In the genomic region with DNA sequence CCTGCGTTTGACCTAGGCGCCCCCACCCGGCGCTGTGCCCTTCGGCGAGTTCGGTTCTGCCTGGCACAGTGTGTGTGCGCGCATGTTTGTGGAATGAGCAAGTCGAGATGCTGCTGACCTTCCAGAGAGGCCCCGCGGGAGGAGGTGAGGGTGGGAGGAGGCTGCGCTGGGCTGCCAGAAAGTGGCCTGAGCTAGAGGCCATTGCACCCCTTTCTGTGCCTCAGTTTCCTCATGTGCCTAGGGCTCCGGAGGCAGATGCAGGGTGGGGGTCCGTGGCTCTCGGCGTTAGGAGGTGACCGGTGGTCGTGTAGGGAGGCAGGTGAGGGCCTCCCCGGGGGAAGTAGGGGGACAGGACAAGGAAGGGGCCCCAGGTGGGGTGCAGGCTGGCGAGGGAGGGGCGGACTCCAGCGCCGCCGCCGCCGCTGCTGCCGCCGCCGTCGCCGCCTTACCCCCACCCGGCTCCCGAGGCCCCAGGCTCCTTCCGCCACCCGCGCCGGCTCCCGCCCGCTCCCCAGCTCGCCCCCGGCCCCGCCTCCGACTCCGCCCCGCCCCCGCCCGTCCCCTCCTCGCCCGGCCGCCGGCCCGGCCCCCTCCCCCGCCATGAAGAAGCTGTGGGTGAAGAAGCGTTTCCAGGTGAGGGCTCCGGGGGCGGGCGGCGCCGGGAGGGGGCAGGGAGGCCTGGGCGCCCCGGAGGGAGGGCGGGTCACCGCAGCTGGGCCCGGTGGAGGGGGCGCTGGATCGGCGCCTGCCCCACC, we compare ENCODE assay signal across 8 cellular contexts. TPM values are rescaled to one million over a fixed set of nuclear protein-coding genes. Genes with fewer than 3 reads are reported as not detected.
DNase-seq lines count a peak whose midpoint lies in the region; ATAC-seq and TF ChIP-seq lines count a peak whose summit lies in the region.

No MANE protein-coding gene starts in this region.

- no peaks in the 10 kb centered on the region for H3K9me3 Mint-ChIP-seq in CD8-positive, alpha-beta T cell
- no peaks in the 10 kb centered on the region for H3K9me3 Mint-ChIP-seq in endothelial cell (ENCODE audit: unreplicated experiment)
- H3K9me3 Mint-ChIP-seq in stimulated activated naive CD8-positive, alpha-beta T cell treated with anti-CD3 and anti-CD28 coated beads, Interleukin-15, Interleukin-2, amounts not matched to agents 100 ng/mL and 50 ng/mL, for 24 hours: no peaks in the 10 kb centered on the region

- H3K36me3 ChIP-seq in CD8-positive, alpha-beta T cell (ENCODE audit: insufficient read depth, low read length): no peaks in the 10 kb centered on the region
- H3K36me3 ChIP-seq in MG63 (no peaks in the 10 kb centered on the region; the same call in 1 of the 2 replicates), mucosa of rectum (ENCODE audit: control insufficient read depth in 2 of 2, insufficient read depth in 2 of 2, low read length in 2 of 2) (no peaks in the 10 kb centered on the region), Karpas-422 (ENCODE audit: insufficient read depth, low read length) (no peaks in the 10 kb centered on the region)

- H2AFZ ChIP-seq in Karpas-422 (ENCODE audit: low read length): no peak overlapping the region

- peak overlapping the region; percentile 71 for H3K4me3 Mint-ChIP-seq in CD8-positive, alpha-beta T cell
- H3K4me3 Mint-ChIP-seq in endothelial cell (ENCODE audit: unreplicated experiment): peak overlapping the region; percentile 73
- H3K4me3 Mint-ChIP-seq in stimulated activated naive CD8-positive, alpha-beta T cell treated with anti-CD3 and anti-CD28 coated beads, Interleukin-15, Interleukin-2, amounts not matched to agents 100 ng/mL and 50 ng/mL, for 24 hours: peak overlapping the region; percentile 72

- POLR2A ChIA-PET in CD8-positive, alpha-beta T cell (lab: Charles Lee): interaction anchor here (2.3 kb wide), 1 partner anchor 54 kb away, joined by 5 read pairs; the partner anchor contains the start of gene DNPEP

- H3K27ac ChIP-seq in CD8-positive, alpha-beta T cell (ENCODE audit: low read depth, low read length): no peak overlapping the region
- peak overlapping the region; percentile 21 to 48 for H3K27ac ChIP-seq in mucosa of rectum (ENCODE audit: low read depth in 2 of 2, low read length in 2 of 2)
- no peak overlapping the region for H3K27ac ChIP-seq in Karpas-422 (ENCODE audit: low read length)

- no peaks in the 10 kb centered on the region for H3K36me3 Mint-ChIP-seq in CD8-positive, alpha-beta T cell
- peaks cover 4% of the 10 kb centered on the region for H3K36me3 Mint-ChIP-seq in endothelial cell (ENCODE audit: low read depth, unreplicated experiment)
- H3K36me3 Mint-ChIP-seq in stimulated activated naive CD8-positive, alpha-beta T cell treated with anti-CD3 and anti-CD28 coated beads, Interleukin-15, Interleukin-2, amounts not matched to agents 100 ng/mL and 50 ng/mL, for 24 hours (ENCODE audit: low read depth): no peaks in the 10 kb centered on the region

- peak overlapping the region; percentile 59 for H3K4me3 ChIP-seq in CD8-positive, alpha-beta T cell (ENCODE audit: low read depth, low read length)
- H3K4me3 ChIP-seq in MG63: peak overlapping the region; percentile 50
- H3K4me3 ChIP-seq in mucosa of rectum (ENCODE audit: low read length in 2 of 2): peak overlapping the region; percentile 51 to 53
- no peak overlapping the region for H3K4me3 ChIP-seq in Karpas-422 (ENCODE audit: low read length)

- no peaks in the 10 kb centered on the region for H4K20me1 ChIP-seq in Karpas-422 (ENCODE audit: insufficient read depth, low read depth, low read length)

- peaks cover 12% of the 10 kb centered on the region for H3K4me1 ChIP-seq in CD8-positive, alpha-beta T cell (ENCODE audit: insufficient read depth, low read length)
- H3K4me1 ChIP-seq in mucosa of rectum (ENCODE audit: control insufficient read depth in 2 of 2, insufficient read depth in 2 of 2, low read length in 2 of 2): peaks cover 0 to 5% of the 10 kb centered on the region in 2 donors
- H3K4me1 ChIP-seq in Karpas-422 (ENCODE audit: low read length): peaks cover 12% of the 10 kb centered on the region

- no peaks in the 10 kb centered on the region for H3K27me3 ChIP-seq in CD8-positive, alpha-beta T cell (ENCODE audit: insufficient read depth, low read length)
- no peaks in the 10 kb centered on the region for H3K27me3 ChIP-seq in MG63
- H3K27me3 ChIP-seq in mucosa of rectum (ENCODE audit: control insufficient read depth in 2 of 2, insufficient read depth in 2 of 2, low read length in 2 of 2): peaks cover 15 to 45% of the 10 kb centered on the region in 2 donors
- H3K27me3 ChIP-seq in Karpas-422 (ENCODE audit: low read length): no peaks in the 10 kb centered on the region

- H3K9me2 ChIP-seq in Karpas-422 (replicated peaks; ENCODE audit: insufficient read depth, low read length): no peaks in the 10 kb centered on the region

- no peak for TF ChIP-seq CTCF in CD8-positive, alpha-beta T cell (IDR thresholded peaks at IDR 0.05)
- no peak for TF ChIP-seq CTCF in endothelial cell (IDR thresholded peaks at IDR 0.05; ENCODE audit: unreplicated experiment)

- CTCF ChIA-PET in CD8-positive, alpha-beta T cell (lab: Charles Lee): interaction anchor here (1.0 to 2.5 kb wide), 7 partner anchors 8 to 88 kb away, joined by 3 to 8 read pairs (median 3); no protein-coding TSS in a partner anchor

- H3K27ac Mint-ChIP-seq in CD8-positive, alpha-beta T cell: no peak overlapping the region
- H3K27ac Mint-ChIP-seq in endothelial cell (ENCODE audit: unreplicated experiment): no peak overlapping the region
- H3K27ac Mint-ChIP-seq in stimulated activated naive CD8-positive, alpha-beta T cell treated with anti-CD3 and anti-CD28 coated beads, Interleukin-15, Interleukin-2, amounts not matched to agents 100 ng/mL and 50 ng/mL, for 24 hours: no peak overlapping the region

- H3K4me2 ChIP-seq in Karpas-422 (ENCODE audit: low read depth, low read length, poor library complexity, severe bottlenecking): no peak overlapping the region

- peak in 6 of 7 experiments; percentile 33 to 76 (median 59) for DNase-seq in CD8-positive, alpha-beta T cell
- DNase-seq in MG63 (peak; percentile 86), endothelial cell (ENCODE audit: low spot score) (no peak), Karpas-422 (no peak)
- peak; percentile 41 to 52 for DNase-seq in activated CD8-positive, alpha-beta memory T cell treated with anti-CD3 and anti-CD28 coated beads for 4 hours (ENCODE audit: low read depth in 2 of 2)

- H3K79me2 ChIP-seq in Karpas-422 (ENCODE audit: low read length): no peaks in the 10 kb centered on the region

- H3K4me1 Mint-ChIP-seq in CD8-positive, alpha-beta T cell (ENCODE audit: low read depth): peaks cover 19% of the 10 kb centered on the region
- peaks cover 26% of the 10 kb centered on the region for H3K4me1 Mint-ChIP-seq in endothelial cell (ENCODE audit: unreplicated experiment)
- peaks cover 16% of the 10 kb centered on the region for H3K4me1 Mint-ChIP-seq in stimulated activated naive CD8-positive, alpha-beta T cell treated with anti-CD3 and anti-CD28 coated beads, Interleukin-15, Interleukin-2, amounts not matched to agents 100 ng/mL and 50 ng/mL, for 24 hours (ENCODE audit: low read depth)

- H3K9ac ChIP-seq in mucosa of rectum (ENCODE audit: low read depth in 1 of 2, low read length in 2 of 2) (peak overlapping the region in 1 of 2 donors; percentile 3), Karpas-422 (ENCODE audit: low read length) (no peak overlapping the region)

- peaks cover 4% of the 10 kb centered on the region for H3K27me3 Mint-ChIP-seq in CD8-positive, alpha-beta T cell (ENCODE audit: low read depth)
- peaks cover 15% of the 10 kb centered on the region for H3K27me3 Mint-ChIP-seq in endothelial cell (ENCODE audit: unreplicated experiment)
- H3K27me3 Mint-ChIP-seq in stimulated activated naive CD8-positive, alpha-beta T cell treated with anti-CD3 and anti-CD28 coated beads, Interleukin-15, Interleukin-2, amounts not matched to agents 100 ng/mL and 50 ng/mL, for 24 hours: peaks cover 16% of the 10 kb centered on the region

- peak; percentile 80 for ATAC-seq in CD8-positive, alpha-beta T cell
- ATAC-seq in HG03045 (IDR thresholded peaks at IDR 0.05; ENCODE audit: unreplicated experiment): no peak

- H3K9me3 ChIP-seq in CD8-positive, alpha-beta T cell (ENCODE audit: low read length): no peaks in the 10 kb centered on the region
- H3K9me3 ChIP-seq in MG63 (no peaks in the 10 kb centered on the region), mucosa of rectum (ENCODE audit: control insufficient read depth in 2 of 2, low read length in 2 of 2) (no peaks in the 10 kb centered on the region), Karpas-422 (ENCODE audit: low read length) (no peaks in the 10 kb centered on the region)

- intact Hi-C loops in CD8-positive, alpha-beta T cell (cut with DNase I, micrococcal nuclease): loop anchor here in 1 of 2 experiments (5.0 kb wide), 2 partner anchors 39 to 56 kb away; partner anchors contain the start of gene GMPPA

RNA-seq across cellular contexts. Expression of gene SPEG, which starts 7.0 kb away (rescaled TPM):
- 10 to 100 TPM; 18.1 to 21.8 TPM for total RNA-seq in CD8-positive, alpha-beta T cell
- 11.6 and 12.6 TPM in 2 replicates for total RNA-seq in MG63 (2014; rRNA removed; shearing (Covaris generic); ENCODE audit: low replicate concordance)
- total RNA-seq in endothelial cell (ENCODE audit: unreplicated experiment): 6.1 TPM
- total RNA-seq in Karpas-422 (2014; rRNA removed; shearing (Covaris generic); ENCODE audit: low replicate concordance): not detected in 2 replicates

RNA-seq across cellular contexts. Expression of gene DES, which starts 23.5 kb away (rescaled TPM):
- not detected for total RNA-seq in CD8-positive, alpha-beta T cell
- total RNA-seq in MG63 (2014; rRNA removed; shearing (Covaris generic); ENCODE audit: low replicate concordance): 3.8 and 22.6 TPM in 2 replicates
- 0.10 TPM for total RNA-seq in endothelial cell (ENCODE audit: unreplicated experiment)
- total RNA-seq in Karpas-422 (2014; rRNA removed; shearing (Covaris generic); ENCODE audit: low replicate concordance): not detected in 2 replicates

RNA-seq across cellular contexts. Expression of gene DNPEP, which starts 53.9 kb away (rescaled TPM):
- total RNA-seq in CD8-positive, alpha-beta T cell: 100 to 1,000 TPM; 101 to 108 TPM
- total RNA-seq in MG63 (2014; rRNA removed; shearing (Covaris generic); ENCODE audit: low replicate concordance): 56.4 and 73.1 TPM in 2 replicates
- 49.6 TPM for total RNA-seq in endothelial cell (ENCODE audit: unreplicated experiment)
- total RNA-seq in Karpas-422 (2014; rRNA removed; shearing (Covaris generic); ENCODE audit: low replicate concordance): 74.6 and 77.9 TPM in 2 replicates

RNA-seq across cellular contexts. Expression of gene GMPPA, which starts 57.1 kb away (rescaled TPM):
- total RNA-seq in CD8-positive, alpha-beta T cell: 10 to 100 TPM in 1 of 2 experiments, 1 to 10 TPM in 1; 9.4 to 15.0 TPM
- 61.4 and 89.6 TPM in 2 replicates for total RNA-seq in MG63 (2014; rRNA removed; shearing (Covaris generic); ENCODE audit: low replicate concordance)
- 30.2 TPM for total RNA-seq in endothelial cell (ENCODE audit: unreplicated experiment)
- 10.5 and 17.1 TPM in 2 replicates for total RNA-seq in Karpas-422 (2014; rRNA removed; shearing (Covaris generic); ENCODE audit: low replicate concordance)

Comparison
In these comparisons a context has a peak if more than half of its experiments do, and no peak if none do; other contexts are left out.
1. DNase-seq: peak in CD8-positive, alpha-beta T cell (6 of 7), MG63 (single experiment) and activated CD8-positive, alpha-beta memory T cell treated with anti-CD3 and anti-CD28 coated beads for 4 hours (2 of 2); none in endothelial cell (single experiment) and Karpas-422 (single experiment).
2. H3K27ac ChIP-seq: peak in mucosa of rectum (2 of 2); none in CD8-positive, alpha-beta T cell (single experiment) and Karpas-422 (single experiment).
3. Peak in every context shown above with its lines, with median percentiles within 50 percentile points of each other: H3K4me3 Mint-ChIP-seq.